In genomic region chr6:75243333-75244062, GRCh38 we compare ENCODE assay signal across 8 cellular contexts. TPM values are rescaled to one million over a fixed set of nuclear protein-coding genes. Genes with fewer than 3 reads are reported as not detected.
A peak's percentile ranks its signal among the peaks of the same experiment; 100 is the strongest.
DNase-seq lines count a peak whose midpoint lies in the region; ATAC-seq, FAIRE-seq and TF ChIP-seq lines count a peak whose summit lies in the region.

Gene COX7A2 (minus strand): TSS chr6:75243801. CDS start chr6:75243734, 67 bp downstream.

- TF ChIP-seq CTCF in AG10803 (conservative IDR thresholded peaks at IDR 0.05; ENCODE audit: low read length), result no peak

- H3K4me3 ChIP-seq in AG10803 (ENCODE audit: low read length), result peak within 1 kb of the TSS; percentile 98

- ATAC-seq in GM19043 (IDR thresholded peaks at IDR 0.05; ENCODE audit: low read depth, unreplicated experiment) (peak; percentile 95), HG03378 (IDR thresholded peaks at IDR 0.05; ENCODE audit: unreplicated experiment) (peak; percentile 97)

- DNase-seq in AG10803 (ENCODE audit: low read depth) (peak; percentile 99), NCI-H460 (ENCODE audit: extremely low read depth, low read depth) (peak; percentile 90), cerebellar nuclear complex (lab: John Stamatoyannopoulos, UW) (peak; percentile 62 to 89)
- DNase-seq in activated CD4-positive, CD25-positive, alpha-beta regulatory T cell treated with anti-CD3 and anti-CD28 coated beads, Interleukin-2, amount 50 U/mL, for 72 hours, result peak; percentile 80
- DNase-seq in stimulated activated CD4-positive, alpha-beta T cell treated with anti-CD3 and anti-CD28 coated beads, Interleukin-12 subunit alpha, Interleukin-12 subunit beta, amount 100 ng/mL, for 4 hours, result peak; percentile 73

- FAIRE-seq in islet of Langerhans (lab: Jason Lieb, UNC), result peak; percentile 97

RNA-seq across cellular contexts. Expression of gene COX7A2, which starts in this region (rescaled TPM):
- total RNA-seq in NCI-H460 (2014; rRNA removed; shearing (Covaris generic)), result 154 and 193 TPM in 2 replicates
- polyA plus RNA-seq in NCI-H460 (2014; cell fraction: nucleus; rRNA removed), result 533 and 746 TPM in 2 replicates

Comparison
In these comparisons a context has a peak if more than half of its experiments do, and no peak if none do; other contexts are left out.
1. Peak in every context shown above with its lines: DNase-seq, ATAC-seq and H3K4me3 ChIP-seq.